22 cellular contexts compared by ENCODE assay signal in genomic region chr22:39688186-39688768, GRCh38.
DNase-seq lines count a peak whose midpoint lies in the region; ATAC-seq, FAIRE-seq and TF ChIP-seq lines count a peak whose summit lies in the region.
"Had no signal": no experiment of that assay in that cellular context is flagged by ENCODE, and none has a peak within 500 bp of the region (broad histone marks: within the 10 kb centered on the region; RNA-seq: fewer than 3 reads in every experiment).

No MANE protein-coding gene starts in this region.

- H4K20me1 ChIP-seq in IMR-90 (ENCODE audit: insufficient read depth, low read length) = no peaks in the 10 kb centered on the region
- H4K20me1 ChIP-seq in H1 (replicated peaks in 1 of 2; ENCODE audit: control insufficient read depth in 1 of 2, insufficient read depth in 2 of 2, low read length in 2 of 2) = peaks cover 0 to 2% of the 10 kb centered on the region in 2 experiments

- no peak overlapping the region for H3K14ac ChIP-seq in IMR-90 (replicated peaks; ENCODE audit: low read depth, low read length)
- no peak overlapping the region for H3K14ac ChIP-seq in H1 (ENCODE audit: insufficient read length)

- H2BK15ac ChIP-seq in IMR-90 (ENCODE audit: low read depth, low read length) (no peak overlapping the region), H1 (ENCODE audit: low read length) (peak overlapping the region; percentile 1; the same call in 1 of the 2 replicates)

- H2AFZ ChIP-seq in IMR-90 (replicated peaks; ENCODE audit: low read length, poor library complexity) (peak overlapping the region; percentile 43), H1 (ENCODE audit: low read length) (no peak overlapping the region)
- H2AFZ ChIP-seq: GM23338 had no signal

- H3K9me3 ChIP-seq in right cardiac atrium (ENCODE audit: control insufficient read depth, low read length) (no peaks in the 10 kb centered on the region), heart right ventricle (no peaks in the 10 kb centered on the region), IMR-90 (ENCODE audit: control insufficient read depth, insufficient read depth, low read length) (no peaks in the 10 kb centered on the region), H1 (ENCODE audit: insufficient read depth in 2 of 2, low read depth in 1 of 2, low read length in 1 of 2) (no peaks in the 10 kb centered on the region), thyroid gland (no peaks in the 10 kb centered on the region), stomach (no peaks in the 10 kb centered on the region)
- H3K9me3 ChIP-seq: BLaER1 treated with 17β-estradiol and CSF1 and Interleukin-3, amounts not matched to agents 10 nM and 100 nM had no signal

- H3K4ac ChIP-seq in IMR-90 (ENCODE audit: low read depth, low read length) = no peak overlapping the region
- H3K4ac ChIP-seq in H1 (replicated peaks; ENCODE audit: insufficient read length, low read depth, low read length) = no peak overlapping the region

- H3K56ac ChIP-seq in IMR-90 (ENCODE audit: extremely low read depth, insufficient read depth, low read length) (no peak overlapping the region), H1 (replicated peaks; ENCODE audit: insufficient read length, low read depth, low read length) (no peak overlapping the region)

- H2BK5ac ChIP-seq in IMR-90 (ENCODE audit: low read depth, low read length, poor library complexity, severe bottlenecking) (no peak overlapping the region), H1 (ENCODE audit: low read depth, low read length) (no peak overlapping the region)

- H2BK20ac ChIP-seq in IMR-90 (ENCODE audit: low read depth, low read length) = no peak overlapping the region
- no peak overlapping the region; the same call in 1 of the 2 replicates for H2BK20ac ChIP-seq in H1 (ENCODE audit: low read length)

- no peak overlapping the region for H4K91ac ChIP-seq in IMR-90 (ENCODE audit: insufficient read depth, low read depth, low read length)
- H4K91ac ChIP-seq in H1 (replicated peaks; ENCODE audit: insufficient read length, low read length) = peak overlapping the region; percentile 84

- no peaks in the 10 kb centered on the region for H3K23me2 ChIP-seq in H1 (ENCODE audit: low read depth, low read length)

- H3K18ac ChIP-seq in IMR-90 (ENCODE audit: low read depth, low read length) (no peak overlapping the region), H1 (ENCODE audit: extremely low read depth, low read length) (0 out of 2 replicates have a peak overlapping the region, but pooled peaks have one; percentile 3)

- dilution Hi-C loops in IMR-90 (cut with HindIII; ENCODE audit: low sequenced_read_pairs, unreplicated experiment) = no loop called here

- H3K9ac ChIP-seq in IMR-90 (ENCODE audit: low read depth, low read length) = no peak overlapping the region
- H3K9ac ChIP-seq in H1 (replicated peaks in 1 of 4; ENCODE audit: extremely low read depth in 1 of 4, low read depth in 3 of 4, low read length in 3 of 4) = no peak overlapping the region
- H3K9ac ChIP-seq: BLaER1 treated with 17β-estradiol and CSF1 and Interleukin-3, amounts not matched to agents 10 nM and 100 nM had no signal

- in situ Hi-C loops in IMR-90 (cut with MboI; ENCODE audit: low sequenced_read_pairs) = no loop called here

- WGBS in right cardiac atrium = 80% methylated on average over 12 of the region's 12 CpGs
- WGBS in heart right ventricle, 2 donors = 80 to 81% methylated on average over 12 of the region's 12 CpGs
- WGBS in IMR-90 (ENCODE audit: extremely low coverage in 2 of 2, insufficient read length in 1 of 2), 2 experiments = 60% methylated on average over 1 of the region's 12 CpGs; no CpG with 5 or more reads in 1 of the 2 experiments
- WGBS in H1 (ENCODE audit: extremely low coverage in 1 of 2, insufficient coverage in 1 of 2, insufficient read length in 1 of 2, insufficient replicate concordance in 2 of 2, low coverage in 1 of 2, low lambda C conversion rate in 2 of 2, missing lambda C conversion rate in 1 of 2), 2 experiments = 85% methylated on average over 12 of the region's 12 CpGs; no CpG with 5 or more reads in 1 of the 2 experiments
- WGBS in thyroid gland, 2 donors = 52 to 61% methylated on average over 11 to 12 of the region's 12 CpGs
- WGBS in stomach, 5 donors = 79 to 88% (median 85%) methylated on average over 11 to 12 of the region's 12 CpGs

- H3K4me2 ChIP-seq in IMR-90 (ENCODE audit: low read depth, low read length) (no peak overlapping the region), H1 (ENCODE audit: insufficient read depth in 1 of 2, low read depth in 2 of 2, low read length in 2 of 2) (no peak overlapping the region)
- H3K4me2 ChIP-seq: GM23338 had no signal

- H3K79me2 ChIP-seq in H1 (ENCODE audit: control insufficient read depth in 1 of 2, insufficient read depth in 2 of 2, low read length in 2 of 2) = no peaks in the 10 kb centered on the region

- H3K27ac ChIP-seq in right cardiac atrium (ENCODE audit: low read length) (no peak overlapping the region), heart right ventricle (no peak overlapping the region), IMR-90 (ENCODE audit: insufficient read depth, low read length) (no peak overlapping the region), H1 (ENCODE audit: low read depth, low read length) (no peak overlapping the region), thyroid gland (peak overlapping the region in 1 of 3 donors; percentile 57), stomach (no peak overlapping the region)
- H3K27ac ChIP-seq: BLaER1 treated with 17β-estradiol and CSF1 and Interleukin-3, amounts not matched to agents 10 nM and 100 nM had no signal

- no peaks in the 10 kb centered on the region; the same call in 1 of the 2 replicates for H3K9me1 ChIP-seq in IMR-90 (ENCODE audit: insufficient read depth, low read length)

- H3K36me3 ChIP-seq in heart right ventricle (no peaks in the 10 kb centered on the region), IMR-90 (ENCODE audit: control insufficient read depth, insufficient read depth, low read length) (no peaks in the 10 kb centered on the region), H1 (ENCODE audit: control insufficient read depth in 2 of 4, insufficient read depth in 4 of 4, low read length in 3 of 4) (no peaks in the 10 kb centered on the region), thyroid gland (no peaks in the 10 kb centered on the region), stomach (no peaks in the 10 kb centered on the region)
- H3K36me3 ChIP-seq: BLaER1 treated with 17β-estradiol and CSF1 and Interleukin-3, amounts not matched to agents 10 nM and 100 nM had no signal

- H4K8ac ChIP-seq in IMR-90 (ENCODE audit: low read depth in 2 of 2, low read length in 2 of 2) = no peak overlapping the region
- H4K8ac ChIP-seq in H1 (ENCODE audit: extremely low read depth, insufficient read depth, low read length) = peak overlapping the region; percentile 3; the same call in 1 of the 2 replicates

- no TSS peak for BruUV-seq in IMR-90 (replicated peaks; lab: Mats Ljungman, UMichigan)

- no peak overlapping the region for H2AK9ac ChIP-seq in IMR-90 (replicated peaks; ENCODE audit: low read depth, low read length, poor library complexity)

- H3K4me1 ChIP-seq in right cardiac atrium (ENCODE audit: control insufficient read depth, insufficient read depth, low read length) (no peaks in the 10 kb centered on the region), heart right ventricle (peaks cover 0 to 3% (median 0%) of the 10 kb centered on the region in 9 donors), IMR-90 (ENCODE audit: control insufficient read depth, insufficient read depth, low read length) (peaks cover 2% of the 10 kb centered on the region; the same call in 1 of the 2 replicates), H1 (replicated peaks in 1 of 4; ENCODE audit: control insufficient read depth in 3 of 4, insufficient read depth in 4 of 4, low read length in 3 of 4) (peaks cover 0 to 16% (median 5%) of the 10 kb centered on the region in 4 experiments; a peak in 5 of 7 replicates), thyroid gland (peaks cover 20 to 28% of the 10 kb centered on the region in 2 donors), stomach (peaks cover 0 to 20% (median 8%) of the 10 kb centered on the region in 4 donors)

- no peak overlapping the region for H2BK120ac ChIP-seq in IMR-90 (ENCODE audit: low read depth, low read length)
- H2BK120ac ChIP-seq in H1 (replicated peaks; ENCODE audit: low read depth, low read length) = no peak overlapping the region

- no peak for TF ChIP-seq POLR2A in IMR-90 (IDR thresholded peaks at IDR 0.05; ENCODE audit: low read depth, low read length)
- TF ChIP-seq POLR2A in H1 (IDR thresholded peaks at IDR 0.05; ENCODE audit: control extremely low read depth in 1 of 2, low read depth in 2 of 2, low read length in 2 of 2) = no peak
- no peak for TF ChIP-seq POLR2A in thyroid gland (IDR thresholded peaks at IDR 0.05)
- no peak for TF ChIP-seq POLR2A in stomach (IDR thresholded peaks at IDR 0.05)

- H3K27me3 ChIP-seq in right cardiac atrium (ENCODE audit: control insufficient read depth, insufficient read depth) (no peaks in the 10 kb centered on the region), heart right ventricle (peaks cover 10 to 97% (median 90%) of the 10 kb centered on the region in 7 donors), IMR-90 (ENCODE audit: control insufficient read depth, insufficient read depth, low read length) (peaks cover 72% of the 10 kb centered on the region), H1 (replicated peaks in 1 of 4; ENCODE audit: control insufficient read depth in 3 of 4, extremely low read depth in 1 of 4, insufficient read depth in 3 of 4, low read length in 3 of 4) (no peaks in the 10 kb centered on the region), thyroid gland (no peaks in the 10 kb centered on the region), stomach (peaks cover 11 to 96% (median 55%) of the 10 kb centered on the region in 3 donors)

- H3K79me1 ChIP-seq in IMR-90 (ENCODE audit: low read depth in 1 of 2, low read length in 2 of 2) (no peaks in the 10 kb centered on the region), H1 (ENCODE audit: low read depth, low read length) (no peaks in the 10 kb centered on the region)

- ATAC-seq in right cardiac atrium (no peak), heart right ventricle (no peak), IMR-90 (ENCODE audit: low read depth) (no peak), HG03432 (IDR thresholded peaks at IDR 0.05; ENCODE audit: unreplicated experiment) (no peak)
- ATAC-seq: GM23338, HCT116, SK-N-SH treated with all-trans-retinoic acid at 6 μM for 48 hours had no signal

- no peak overlapping the region; the same call in 1 of the 2 replicates for H3K23ac ChIP-seq in IMR-90 (ENCODE audit: low read depth, low read length)
- no peak overlapping the region for H3K23ac ChIP-seq in H1 (ENCODE audit: insufficient read length)

- H4K5ac ChIP-seq in IMR-90 (ENCODE audit: low read depth, low read length) (no peak overlapping the region), H1 (ENCODE audit: insufficient read length, low read depth, low read length) (no peak overlapping the region)

- DNase-seq in right cardiac atrium (peak in 2 of 3 donors; percentile 4 to 7), heart right ventricle (no peak), IMR-90 (no peak), H1 (ENCODE audit: low read depth in 1 of 2, low spot score in 2 of 2) (no peak), thyroid gland (peak; percentile 71 to 74), stomach (no peak)
- DNase-seq: DMS79 treated with DMSO at 0.1 percent for 48 hours, KBM-7, NCI-H1105 treated with DMSO at 0.1 percent for 48 hours, NCI-H1694 treated with DMSO at 0.1 percent for 48 hours, NCI-H2107, NCI-H510A, NCI-H748 treated with DMSO at 0.1 percent for 48 hours, OCI-M1, SIG-M5 had no signal

- intact Hi-C loops in right cardiac atrium (cut with DNase I) = no loop called here
- intact Hi-C loops in heart right ventricle (cut with DNase I) = no loop called here
- intact Hi-C loops in IMR-90 (cut with micrococcal nuclease) = no loop called here
- intact Hi-C loops in thyroid gland (cut with DNase I) = no loop called here
- intact Hi-C loops in stomach (cut with DNase I; ENCODE audit: low total_unique reads) = no loop called here

- POLR2A ChIA-PET in IMR-90 (lab: Charles Lee; ENCODE audit: unreplicated experiment) (no interaction called here), H1 (lab: Charles Lee; ENCODE audit: partially characterized antibody) (interaction anchor here (1.1 to 2.4 kb wide), 2 partner anchors 10 to 23 kb away, joined by 3 to 5 read pairs; no protein-coding TSS in a partner anchor)

- TF ChIP-seq CTCF in heart right ventricle (IDR thresholded peaks at IDR 0.05) (no peak), IMR-90 (conservative IDR thresholded peaks at IDR 0.05; ENCODE audit: low read depth, low read length) (no peak), H1 (IDR thresholded peaks at IDR 0.05; ENCODE audit: control extremely low read depth in 1 of 3, insufficient read depth in 1 of 3, low read depth in 1 of 3, low read length in 3 of 3) (no peak), thyroid gland (IDR thresholded peaks at IDR 0.05) (no peak), stomach (IDR thresholded peaks at IDR 0.05) (no peak)

- no peak overlapping the region for H2BK12ac ChIP-seq in H1 (ENCODE audit: low read depth, low read length)

- FAIRE-seq in H1 (lab: Jason Lieb, UNC) = no peak
- FAIRE-seq: D721Med, GM19239 had no signal

- TF ChIP-seq EP300 in H1 (IDR thresholded peaks at IDR 0.05; ENCODE audit: borderline replicate concordance in 1 of 2, low read depth in 2 of 2, low read length in 2 of 2) (no peak), stomach (IDR thresholded peaks at IDR 0.05) (no peak)

- CTCF ChIA-PET in IMR-90 (lab: Yijun Ruan, JAX) = no interaction called here
- CTCF ChIA-PET in H1 (lab: Charles Lee; ENCODE audit: partially characterized antibody) = interaction anchor here (0.7 to 2.3 kb wide), 4 partner anchors 9 to 154 kb away, joined by 3 to 5 read pairs (median 4); no protein-coding TSS in a partner anchor

- H3K4me3 ChIP-seq in right cardiac atrium (ENCODE audit: low read length) = no peak overlapping the region
- no peak overlapping the region for H3K4me3 ChIP-seq in heart right ventricle
- no peak overlapping the region for H3K4me3 ChIP-seq in IMR-90 (ENCODE audit: insufficient read depth, low read depth, low read length)
- no peak overlapping the region for H3K4me3 ChIP-seq in H1 (ENCODE audit: extremely low read depth in 1 of 4, insufficient read depth in 2 of 4, low read depth in 3 of 4, low read length in 4 of 4)
- no peak overlapping the region for H3K4me3 ChIP-seq in thyroid gland (replicated peaks in 1 of 3)
- no peak overlapping the region for H3K4me3 ChIP-seq in stomach
- H3K4me3 ChIP-seq: BLaER1 treated with 17β-estradiol and CSF1 and Interleukin-3, amounts not matched to agents 10 nM and 100 nM; GM23338 had no signal

- H2AK5ac ChIP-seq in IMR-90 (ENCODE audit: low read depth, low read length) (no peak overlapping the region), H1 (ENCODE audit: low read depth, low read length) (no peak overlapping the region)

- no peak for TF ChIP-seq RAD21 in IMR-90 (IDR thresholded peaks at IDR 0.05; ENCODE audit: low read length)
- no peak for TF ChIP-seq RAD21 in H1 (IDR thresholded peaks at IDR 0.05 in 1 of 2, conservative IDR thresholded peaks at IDR 0.05 in 1 of 2; ENCODE audit: low read depth in 2 of 2, low read length in 2 of 2)

Comparison
In these comparisons a context has a peak if more than half of its experiments do, and no peak if none do; other contexts are left out.
1. DNase-seq: peak in right cardiac atrium (2 of 3) and thyroid gland (2 of 2); none in heart right ventricle (0 of 2), IMR-90 (single experiment), H1 (0 of 2) and stomach (single experiment).